ENCODE assay signal across 19 cellular contexts in the genomic region with DNA sequence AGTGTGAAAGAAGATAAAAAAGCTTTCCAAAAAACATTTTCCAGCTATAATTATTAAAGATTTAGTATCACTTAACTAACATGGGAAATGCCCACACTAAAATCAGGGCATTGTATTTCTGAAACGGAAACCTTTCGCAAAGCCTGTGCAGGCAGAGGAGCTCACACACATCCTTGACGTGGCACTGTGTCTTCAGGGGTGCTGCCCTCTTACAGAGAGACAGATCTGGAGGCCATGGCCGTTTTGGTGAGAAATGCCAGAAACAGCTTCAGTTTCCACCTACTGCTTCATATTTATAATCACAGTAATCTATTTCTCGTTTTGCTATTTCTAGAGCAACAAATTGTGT. TPM values are rescaled to one million over a fixed set of nuclear protein-coding genes. Genes with fewer than 3 reads are reported as not detected.
A peak's percentile ranks its signal among the peaks of the same experiment; 100 is the strongest.
DNase-seq lines count a peak whose midpoint lies in the region; ATAC-seq and TF ChIP-seq lines count a peak whose summit lies in the region.
"Had no signal": no experiment of that assay in that cellular context is flagged by ENCODE, and none has a peak within 500 bp of the region (broad histone marks: within the 10 kb centered on the region; RNA-seq: fewer than 3 reads in every experiment).

No MANE protein-coding gene starts in this region.

- no peak for DNase-seq in central memory CD8-positive, alpha-beta T cell (ENCODE audit: low spot score in 2 of 2)
- DNase-seq in mesothelial cell of epicardium (ENCODE audit: low spot score in 2 of 2, unreplicated experiment in 2 of 2) (no peak), smooth muscle cell (lab: John Stamatoyannopoulos, UW; ENCODE audit: unreplicated experiment) (no peak), HAP-1 (ENCODE audit: low spot score in 2 of 2) (no peak), DMS114 treated with DMSO at 0.1 percent for 48 hours (lab: John Stamatoyannopoulos, UW; ENCODE audit: unreplicated experiment) (no peak)
- DNase-seq: CD8-positive, alpha-beta T cell; DND-41; GOT3; KBM-7; NCI-H1105 treated with DMSO at 0.1 percent for 48 hours; NCI-H1694; NCI-H510A; NCI-H748 treated with DMSO at 0.1 percent for 48 hours; NK-92 treated with Interleukin-12 subunit alpha and Interleukin-12 subunit beta, amount 100 ng/mL, for 24 hours; RPMI8226; SIG-M5 had no signal

- H3K27me3 ChIP-seq in smooth muscle cell (ENCODE audit: low read depth) (no peaks in the 10 kb centered on the region), HAP-1 (ENCODE audit: low read depth) (no peaks in the 10 kb centered on the region)
- H3K27me3 ChIP-seq: BLaER1 treated with 17β-estradiol and CSF1 and Interleukin-3, amounts not matched to agents 10 nM and 100 nM had no signal

- H3K4me3 ChIP-seq in smooth muscle cell (no peak overlapping the region), HAP-1 (no peak overlapping the region)
- H3K4me3 ChIP-seq: BLaER1 treated with 17β-estradiol and CSF1 and Interleukin-3, amounts not matched to agents 10 nM and 100 nM had no signal

- no peak for TF ChIP-seq CTCF in mesothelial cell of epicardium (IDR thresholded peaks at IDR 0.05; ENCODE audit: unreplicated experiment)
- TF ChIP-seq CTCF in smooth muscle cell (IDR thresholded peaks at IDR 0.05; ENCODE audit: borderline replicate concordance, insufficient read depth, poor library complexity, severe bottlenecking) = no peak

- H3K4me1 Mint-ChIP-seq in central memory CD8-positive, alpha-beta T cell = no peaks in the 10 kb centered on the region
- peaks cover 6% of the 10 kb centered on the region for H3K4me1 Mint-ChIP-seq in mesothelial cell of epicardium

- H3K4me1 ChIP-seq in smooth muscle cell (ENCODE audit: low read depth) = no peaks in the 10 kb centered on the region
- peaks cover 3% of the 10 kb centered on the region; the same call in 1 of the 2 replicates for H3K4me1 ChIP-seq in HAP-1

- H3K9ac ChIP-seq in smooth muscle cell (ENCODE audit: low read depth) = no peak overlapping the region
- H3K9ac ChIP-seq: BLaER1 treated with 17β-estradiol and CSF1 and Interleukin-3, amounts not matched to agents 10 nM and 100 nM had no signal

- H3K9me3 Mint-ChIP-seq in central memory CD8-positive, alpha-beta T cell = no peaks in the 10 kb centered on the region
- H3K9me3 Mint-ChIP-seq in mesothelial cell of epicardium = no peaks in the 10 kb centered on the region
- H3K9me3 Mint-ChIP-seq: CD8-positive, alpha-beta T cell had no signal

- ATAC-seq in central memory CD8-positive, alpha-beta T cell (replicated peaks; ENCODE audit: extremely low read depth, poor library complexity, severe bottlenecking) = peak; percentile 54
- no peak for ATAC-seq in GM21390 (IDR thresholded peaks at IDR 0.05; ENCODE audit: unreplicated experiment)
- ATAC-seq: CD8-positive, alpha-beta T cell had no signal

- peak overlapping the region; percentile 63 for H3K27ac ChIP-seq in smooth muscle cell (ENCODE audit: low read depth)
- H3K27ac ChIP-seq: BLaER1 treated with 17β-estradiol and CSF1 and Interleukin-3, amounts not matched to agents 10 nM and 100 nM had no signal

- peaks cover 22% of the 10 kb centered on the region for H3K36me3 ChIP-seq in smooth muscle cell (ENCODE audit: low read depth)
- peaks cover 30% of the 10 kb centered on the region for H3K36me3 ChIP-seq in HAP-1 (replicated peaks)

- H3K27me3 Mint-ChIP-seq in central memory CD8-positive, alpha-beta T cell = no peaks in the 10 kb centered on the region
- no peaks in the 10 kb centered on the region for H3K27me3 Mint-ChIP-seq in mesothelial cell of epicardium (ENCODE audit: low read depth)

- peaks cover 52% of the 10 kb centered on the region for H4K20me1 ChIP-seq in smooth muscle cell (ENCODE audit: low read depth)
- H4K20me1 ChIP-seq: BLaER1 treated with 17β-estradiol and CSF1 and Interleukin-3, amounts not matched to agents 10 nM and 100 nM had no signal

- H3K79me2 ChIP-seq in smooth muscle cell (ENCODE audit: low read depth) = peaks cover 15% of the 10 kb centered on the region

- no peak overlapping the region for H3K4me3 Mint-ChIP-seq in central memory CD8-positive, alpha-beta T cell
- H3K4me3 Mint-ChIP-seq in mesothelial cell of epicardium = no peak overlapping the region
- H3K4me3 Mint-ChIP-seq: CD8-positive, alpha-beta T cell had no signal

- in situ Hi-C loops in GM18951 (cut with MboI; ENCODE audit: low sequenced_read_pairs, unreplicated experiment) = no loop called here
- in situ Hi-C loops in HAP-1 (cut with MboI; ENCODE audit: low sequenced_read_pairs) = no loop called here

- peaks cover 45% of the 10 kb centered on the region for H3F3A ChIP-seq in smooth muscle cell (ENCODE audit: low read depth)

- H3K36me3 Mint-ChIP-seq in central memory CD8-positive, alpha-beta T cell (ENCODE audit: insufficient read depth) = peaks cover 4% of the 10 kb centered on the region
- H3K36me3 Mint-ChIP-seq in mesothelial cell of epicardium = peaks cover 33% of the 10 kb centered on the region

- H3K27ac Mint-ChIP-seq in central memory CD8-positive, alpha-beta T cell (ENCODE audit: low read depth) = no peak overlapping the region
- peak overlapping the region; percentile 21 for H3K27ac Mint-ChIP-seq in mesothelial cell of epicardium

- peak; percentile 1 for TF ChIP-seq POLR2A in GM18951 (IDR thresholded peaks at IDR 0.05; ENCODE audit: extremely low read depth, insufficient read depth, insufficient read length)

- WGBS in smooth muscle cell (ENCODE audit: low lambda C conversion rate) = 92% methylated on average over 5 of the region's 5 CpGs

- H3K9me3 ChIP-seq in smooth muscle cell (replicated peaks; ENCODE audit: low read depth) (no peaks in the 10 kb centered on the region), HAP-1 (no peaks in the 10 kb centered on the region)
- H3K9me3 ChIP-seq: BLaER1 treated with 17β-estradiol and CSF1 and Interleukin-3, amounts not matched to agents 10 nM and 100 nM had no signal

- no peak overlapping the region for H2AFZ ChIP-seq in smooth muscle cell (ENCODE audit: low read depth)

- no peak overlapping the region for H3K4me2 ChIP-seq in smooth muscle cell
- H3K4me2 ChIP-seq: BLaER1 treated with 17β-estradiol and CSF1 and Interleukin-3, amounts not matched to agents 10 nM and 100 nM had no signal

RNA-seq across cellular contexts. Expression of a gene that starts 26.7 kb away (rescaled TPM):
- total RNA-seq in mesothelial cell of epicardium (76.4 to 81.7 TPM (median 81.4 TPM) in 3 replicates), smooth muscle cell (347 and 400 TPM in 2 replicates)
- 140 and 144 TPM in 2 replicates for polyA plus RNA-seq in smooth muscle cell
